ENCODE assay signal across 13 cellular contexts in the genomic region with DNA sequence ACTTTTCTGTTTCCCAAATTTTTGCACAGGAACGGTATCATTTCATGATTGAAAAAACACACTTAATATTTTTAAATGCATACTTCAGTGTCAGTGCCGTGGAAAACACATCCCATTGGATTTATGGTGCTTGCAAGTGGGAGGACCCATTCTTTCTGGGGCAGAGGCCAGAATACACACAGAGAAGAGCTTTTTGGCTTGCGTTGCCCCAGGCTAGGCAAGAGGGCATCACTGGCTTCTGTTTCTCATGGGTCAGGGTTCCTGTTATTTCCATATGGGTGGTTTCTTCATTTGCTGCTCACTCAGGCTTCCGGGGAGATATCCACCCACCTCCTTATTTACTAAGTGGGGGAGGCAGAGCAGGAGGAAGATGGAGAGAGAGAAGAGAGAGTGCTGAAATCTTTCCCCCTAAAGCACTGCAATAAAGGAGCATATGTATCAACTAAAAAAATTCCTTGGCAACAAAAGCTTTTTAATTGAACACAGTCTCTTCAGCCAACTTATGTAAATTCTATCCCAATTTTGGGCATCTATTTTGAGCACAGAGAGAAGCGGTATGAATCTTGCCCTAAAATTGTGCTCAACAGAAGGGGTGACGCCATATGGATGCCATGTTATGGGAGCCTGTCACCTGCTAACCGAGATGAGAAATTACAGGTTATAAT.
"Had no signal": no experiment of that assay in that cellular context is flagged by ENCODE, and none has a peak within 500 bp of the region (broad histone marks: within the 10 kb centered on the region; RNA-seq: fewer than 3 reads in every experiment).

No MANE protein-coding gene starts in this region.

- H3K9me3 Mint-ChIP-seq: activated CD4-positive, alpha-beta memory T cell treated with anti-CD3 and anti-CD28 coated beads for 36 hours; activated naive CD8-positive, alpha-beta T cell treated with anti-CD3 and anti-CD28 coated beads for 36 hours; endodermal cell; immature natural killer cell; nephron progenitor cell had no signal

- H3K27me3 Mint-ChIP-seq: activated CD4-positive, alpha-beta memory T cell treated with anti-CD3 and anti-CD28 coated beads for 36 hours; activated naive CD8-positive, alpha-beta T cell treated with anti-CD3 and anti-CD28 coated beads for 36 hours had no signal

- H3K4me1 Mint-ChIP-seq: activated naive CD8-positive, alpha-beta T cell treated with anti-CD3 and anti-CD28 coated beads for 36 hours; endodermal cell; immature natural killer cell had no signal

- DNase-seq: activated CD4-positive, alpha-beta memory T cell treated with anti-CD3 and anti-CD28 coated beads for 36 hours; activated gamma-delta T cell; activated naive CD8-positive, alpha-beta T cell treated with anti-CD3 and anti-CD28 coated beads for 36 hours; activated T-cell treated with anti-CD3 and anti-CD28 coated beads, Interleukin-2, amount 50 U/mL, for 48 hours; endodermal cell; immature natural killer cell; left colon; nephron progenitor cell; ovary; stimulated activated CD4-positive, alpha-beta T cell treated with anti-CD3 and anti-CD28 coated beads, Interleukin-4, amount 100 ng/mL, for 1 hour; stimulated activated CD8-positive, alpha-beta memory T cell treated with anti-CD3 and anti-CD28 coated beads, Interleukin-4, amount 100 ng/mL, for 48 hours; stimulated activated naive CD8-positive, alpha-beta T cell treated with anti-CD3 and anti-CD28 coated beads, Interleukin-15, Interleukin-2, amounts not matched to agents 100 U/mL and 50 U/mL, for 24 hours; testis had no signal

- H3K4me3 ChIP-seq: ovary, testis had no signal

- H3K36me3 Mint-ChIP-seq: activated CD4-positive, alpha-beta memory T cell treated with anti-CD3 and anti-CD28 coated beads for 36 hours; activated naive CD8-positive, alpha-beta T cell treated with anti-CD3 and anti-CD28 coated beads for 36 hours; immature natural killer cell had no signal

- H3K4me3 Mint-ChIP-seq: activated CD4-positive, alpha-beta memory T cell treated with anti-CD3 and anti-CD28 coated beads for 36 hours; activated naive CD8-positive, alpha-beta T cell treated with anti-CD3 and anti-CD28 coated beads for 36 hours; endodermal cell; immature natural killer cell; nephron progenitor cell had no signal

- ATAC-seq: left colon; stimulated activated naive CD8-positive, alpha-beta T cell treated with anti-CD3 and anti-CD28 coated beads, Interleukin-15, Interleukin-2, amounts not matched to agents 100 U/mL and 50 U/mL, for 24 hours had no signal

- H3K27ac Mint-ChIP-seq: activated CD4-positive, alpha-beta memory T cell treated with anti-CD3 and anti-CD28 coated beads for 36 hours; activated naive CD8-positive, alpha-beta T cell treated with anti-CD3 and anti-CD28 coated beads for 36 hours; endodermal cell; immature natural killer cell; nephron progenitor cell had no signal
